ENCODE assay signal across 28 cellular contexts in the genomic region with DNA sequence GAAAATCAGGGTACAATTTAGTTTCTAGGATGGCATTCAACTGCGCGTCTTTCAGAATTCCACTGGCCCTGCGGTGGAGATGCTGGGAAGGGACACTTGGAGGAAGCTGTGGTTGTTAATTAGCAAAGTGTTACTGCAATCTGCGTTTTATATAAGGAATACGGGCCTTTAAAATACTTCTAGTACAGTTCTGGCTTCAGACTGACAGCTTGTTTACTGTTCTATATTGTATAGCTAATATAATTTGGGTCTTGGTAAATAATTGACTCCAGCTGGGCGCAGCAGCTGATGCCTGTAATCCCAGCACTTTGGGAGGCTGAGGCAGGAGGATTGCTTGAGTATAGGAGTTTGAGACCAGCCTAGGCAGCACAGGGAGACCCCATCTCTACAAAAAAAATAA.
A peak's percentile ranks its signal among the peaks of the same experiment; 100 is the strongest.
DNase-seq lines count a peak whose midpoint lies in the region; ATAC-seq, FAIRE-seq and TF ChIP-seq lines count a peak whose summit lies in the region.
"Had no signal": no experiment of that assay in that cellular context is flagged by ENCODE, and none has a peak within 500 bp of the region (broad histone marks: within the 10 kb centered on the region; RNA-seq: fewer than 3 reads in every experiment).

No MANE protein-coding gene starts in this region.

- peak overlapping the region; percentile 58; the same call in 1 of the 2 replicates for H2AFZ ChIP-seq in K562 (ENCODE audit: low read depth, low read length)

- TF ChIP-seq POLR2A in breast epithelium (IDR thresholded peaks at IDR 0.05) (no peak), K562 (conservative IDR thresholded peaks at IDR 0.05) (no peak), ovary (IDR thresholded peaks at IDR 0.05) (no peak)

- H3K27me3 ChIP-seq in breast epithelium (no peaks in the 10 kb centered on the region), K562 (ENCODE audit: control insufficient read depth in 2 of 2, insufficient read depth in 2 of 2, low read length in 2 of 2) (no peaks in the 10 kb centered on the region), ascending aorta (no peaks in the 10 kb centered on the region), ovary (no peaks in the 10 kb centered on the region)
- H3K27me3 ChIP-seq: SJSA1 had no signal

- H3K4me2 ChIP-seq in K562 (ENCODE audit: insufficient read depth, low read length): no peak overlapping the region

- H3K27ac ChIP-seq in breast epithelium (peak overlapping the region; percentile 13 to 34), K562 (ENCODE audit: extremely low read depth, low read depth, low read length) (no peak overlapping the region), ascending aorta (no peak overlapping the region), ovary (no peak overlapping the region)
- H3K27ac ChIP-seq: 22Rv1, C4-2B, SJSA1 had no signal

- no peaks in the 10 kb centered on the region for H3K4me1 Mint-ChIP-seq in MCF 10A (ENCODE audit: insufficient read depth, unreplicated experiment)

- H3K9me1 ChIP-seq in K562 (ENCODE audit: control insufficient read depth, insufficient read depth, low read length): no peaks in the 10 kb centered on the region

- no peaks in the 10 kb centered on the region for H4K20me1 ChIP-seq in K562 (replicated peaks; ENCODE audit: control insufficient read depth, insufficient read depth, low read length)

- no peak overlapping the region for H3K9ac ChIP-seq in K562 (ENCODE audit: insufficient read depth in 1 of 2, low read depth in 2 of 2, low read length in 2 of 2)

- BruUV-seq in MCF 10A (replicated peaks; lab: Mats Ljungman, UMichigan) (no TSS peak), K562 (replicated peaks; lab: Mats Ljungman, UMichigan) (no TSS peak)

- no peaks in the 10 kb centered on the region for H3K27me3 Mint-ChIP-seq in MCF 10A (ENCODE audit: insufficient read depth, unreplicated experiment)
- H3K27me3 Mint-ChIP-seq: B cell had no signal

- no peaks in the 10 kb centered on the region for H3K36me3 Mint-ChIP-seq in MCF 10A (ENCODE audit: insufficient read depth, unreplicated experiment)
- H3K36me3 Mint-ChIP-seq: CD8-positive, alpha-beta T cell had no signal

- no peak overlapping the region for H3K27ac Mint-ChIP-seq in MCF 10A (ENCODE audit: low read depth, unreplicated experiment)
- H3K27ac Mint-ChIP-seq: B cell; CD8-positive, alpha-beta T cell had no signal

- in situ Hi-C loops in K562 (cut with MboI): no loop called here

- FAIRE-seq in K562 (lab: Jason Lieb, UNC): no peak
- FAIRE-seq: H54, HTR-8/SVneo had no signal

- no peaks in the 10 kb centered on the region for H3K9me3 ChIP-seq in breast epithelium
- H3K9me3 ChIP-seq in K562 (replicated peaks; ENCODE audit: control insufficient read depth, insufficient read depth, low read depth, low read length): no peaks in the 10 kb centered on the region
- H3K9me3 ChIP-seq in ascending aorta: no peaks in the 10 kb centered on the region
- H3K9me3 ChIP-seq in ovary: no peaks in the 10 kb centered on the region
- H3K9me3 ChIP-seq: Caco-2, SJSA1 had no signal

- CTCF ChIA-PET in MCF 10A (lab: Yijun Ruan, JAX): no interaction called here
- CTCF ChIA-PET in K562 (lab: Yijun Ruan, JAX; ENCODE audit: low intra/inter-chr PET ratio): no interaction called here

- H3K4me3 Mint-ChIP-seq in MCF 10A (ENCODE audit: unreplicated experiment): no peak overlapping the region
- H3K4me3 Mint-ChIP-seq: B cell; CD8-positive, alpha-beta T cell had no signal

- H3K9me3 Mint-ChIP-seq in MCF 10A (ENCODE audit: unreplicated experiment): no peaks in the 10 kb centered on the region
- H3K9me3 Mint-ChIP-seq: CD8-positive, alpha-beta T cell had no signal

- DNase-seq in breast epithelium (ENCODE audit: low spot score in 2 of 2) (no peak), MCF 10A (ENCODE audit: unreplicated experiment) (no peak), K562 (ENCODE audit: extremely low read depth in 1 of 4, low spot score in 3 of 4) (no peak), left colon (no peak), NCI-H2196 (lab: John Stamatoyannopoulos, UW; ENCODE audit: unreplicated experiment) (no peak), ascending aorta (ENCODE audit: low spot score in 2 of 2) (no peak), ovary (no peak)
- DNase-seq: Caco-2; CD8-positive, alpha-beta T cell; DMS79; GF-D8; KBM-7; NCI-H1092 treated with DMSO at 0.1 percent for 48 hours; NCI-H1436; NCI-H187; NCI-H2107; NCI-H446; NCI-H524 treated with DMSO at 0.1 percent for 48 hours; NCI-H774; Right ventricle myocardium superior; RPMI8226 had no signal

- TF ChIP-seq EP300 in K562 (IDR thresholded peaks at IDR 0.05; ENCODE audit: low read length) (no peak), ovary (IDR thresholded peaks at IDR 0.05) (no peak)

- ATAC-seq in K562: no peak
- peak; percentile 90 for ATAC-seq in left colon
- no peak for ATAC-seq in HG03108 (IDR thresholded peaks at IDR 0.05; ENCODE audit: unreplicated experiment)
- ATAC-seq: CD8-positive, alpha-beta T cell had no signal

- no peak for TF ChIP-seq RAD21 in K562 (CRISPR knock-in tag; conservative IDR thresholded peaks at IDR 0.05 in 1 of 2, IDR thresholded peaks at IDR 0.05 in 1 of 2)

- intact Hi-C loops in breast epithelium (cut with DNase I; ENCODE audit: low total_unique reads) (no loop called here), MCF 10A (cut with micrococcal nuclease) (no loop called here), K562 (cut with micrococcal nuclease) (no loop called here), left colon (cut with DNase I, micrococcal nuclease) (no loop called here), ascending aorta (cut with DNase I) (no loop called here), ovary (cut with DNase I) (no loop called here)

- H3K4me1 ChIP-seq in breast epithelium: no peaks in the 10 kb centered on the region
- peaks cover 0 to 3% of the 10 kb centered on the region in 2 experiments; a peak in 1 of 5 replicates for H3K4me1 ChIP-seq in K562 (replicated peaks in 1 of 2; ENCODE audit: control insufficient read depth in 2 of 2, insufficient read depth in 2 of 2, low read length in 2 of 2)
- H3K4me1 ChIP-seq in ascending aorta: no peaks in the 10 kb centered on the region
- no peaks in the 10 kb centered on the region for H3K4me1 ChIP-seq in ovary (ENCODE audit: insufficient read depth)
- H3K4me1 ChIP-seq: Caco-2, SJSA1 had no signal

- POLR2A ChIA-PET in MCF 10A (lab: Yijun Ruan, JAX): no interaction called here
- POLR2A ChIA-PET in K562 (lab: Yijun Ruan, JAX): interaction anchor here (0.8 to 1.4 kb wide), 3 partner anchors 11 to 61 kb away, joined by 3 to 4 read pairs (median 3); no protein-coding TSS in a partner anchor

- 96% methylated on average over 6 of the region's 6 CpGs for WGBS in K562 (ENCODE audit: insufficient coverage, low coverage, missing lambda C conversion rate)
- 91 to 95% (median 94%) methylated on average over 6 of the region's 6 CpGs for WGBS in ovary, 3 donors

- H3K36me3 ChIP-seq in breast epithelium (no peaks in the 10 kb centered on the region), K562 (ENCODE audit: control insufficient read depth, insufficient read depth, low read length) (no peaks in the 10 kb centered on the region), ascending aorta (no peaks in the 10 kb centered on the region), ovary (no peaks in the 10 kb centered on the region)
- H3K36me3 ChIP-seq: SJSA1 had no signal

- no peaks in the 10 kb centered on the region for H3K79me2 ChIP-seq in K562 (ENCODE audit: control insufficient read depth, insufficient read depth, low read length)

- TF ChIP-seq CTCF in breast epithelium (IDR thresholded peaks at IDR 0.05) (no peak), MCF 10A (IDR thresholded peaks at IDR 0.05; ENCODE audit: unreplicated experiment) (no peak), K562 (IDR thresholded peaks at IDR 0.05 in 2 of 3, conservative IDR thresholded peaks at IDR 0.05 in 1 of 3; ENCODE audit: insufficient read depth in 2 of 3, low read depth in 1 of 3, low read length in 3 of 3) (no peak), ascending aorta (IDR thresholded peaks at IDR 0.05) (no peak), ovary (IDR thresholded peaks at IDR 0.05) (no peak)

- no peak overlapping the region for H3K4me3 ChIP-seq in breast epithelium
- H3K4me3 ChIP-seq in K562: no peak overlapping the region
- no peak overlapping the region for H3K4me3 ChIP-seq in ascending aorta
- H3K4me3 ChIP-seq in ovary: no peak overlapping the region
- H3K4me3 ChIP-seq: SJSA1 had no signal

TF ChIP-seq in K562, 482 proteins besides CTCF, POLR2A, EP300 and RAD21 (continues in another document):
- TF ChIP-seq KLF10 (CRISPR knock-in tag; IDR thresholded peaks at IDR 0.05) (no peak), ELF2 (CRISPR knock-in tag; IDR thresholded peaks at IDR 0.05) (no peak), ZNF778 (CRISPR knock-in tag; IDR thresholded peaks at IDR 0.05) (no peak), STAT5B (CRISPR knock-in tag; IDR thresholded peaks at IDR 0.05) (no peak), MEIS2 (IDR thresholded peaks at IDR 0.05; ENCODE audit: partially characterized antibody) (no peak), ARHGAP35 (IDR thresholded peaks at IDR 0.05; ENCODE audit: partially characterized antibody) (no peak), ZNF121 (CRISPR knock-in tag; conservative IDR thresholded peaks at IDR 0.05) (no peak), AFF1 (IDR thresholded peaks at IDR 0.05; ENCODE audit: low read depth in 1 of 2, partially characterized antibody in 2 of 2) (no peak)

Comparison
In these comparisons a context has a peak if more than half of its experiments do, and no peak if none do; other contexts are left out.
1. H3K27ac ChIP-seq: peak in breast epithelium (2 of 2); none in K562 (single experiment), ascending aorta (0 of 2) and ovary (0 of 2).